ENCODE assay signal across 10 cellular contexts in genomic region chr1:48182441-48182840, GRCh38. TPM values are rescaled to one million over a fixed set of nuclear protein-coding genes. Genes with fewer than 3 reads are reported as not detected.
DNase-seq lines count a peak whose midpoint lies in the region; ATAC-seq and TF ChIP-seq lines count a peak whose summit lies in the region.
"Had no signal": no experiment of that assay in that cellular context is flagged by ENCODE, and none has a peak within 500 bp of the region (broad histone marks: within the 10 kb centered on the region; RNA-seq: fewer than 3 reads in every experiment).

No MANE protein-coding gene starts in this region.

- no peak overlapping the region for H3K4me3 ChIP-seq in sigmoid colon
- H3K4me3 ChIP-seq: skin epidermis had no signal

- TF ChIP-seq POLR2A in sigmoid colon (IDR thresholded peaks at IDR 0.05) = no peak

- H3K9me3 ChIP-seq in sigmoid colon = no peaks in the 10 kb centered on the region

- 57 to 76% methylated on average over 2 of the region's 2 CpGs for WGBS in sigmoid colon, 2 donors

- no peak overlapping the region for H3K27ac ChIP-seq in sigmoid colon

- intact Hi-C loops in sigmoid colon (cut with DNase I) = no loop called here

- no peaks in the 10 kb centered on the region for H3K27me3 ChIP-seq in sigmoid colon

- no peaks in the 10 kb centered on the region for H3K36me3 ChIP-seq in sigmoid colon

- no peak for TF ChIP-seq CTCF in sigmoid colon (IDR thresholded peaks at IDR 0.05)

- no peak for TF ChIP-seq EP300 in sigmoid colon (IDR thresholded peaks at IDR 0.05)

- no peaks in the 10 kb centered on the region for H3K4me1 ChIP-seq in sigmoid colon

- peak; percentile 28 for DNase-seq in Caki2 (ENCODE audit: low read depth)
- peak; percentile 11 for DNase-seq in NAMALWA (ENCODE audit: low spot score)
- peak; percentile 76 for DNase-seq in SK-N-DZ (ENCODE audit: low spot score)
- DNase-seq in sigmoid colon = no peak
- DNase-seq in HT-29 (ENCODE audit: low spot score) = no peak
- DNase-seq in SHP77 (lab: John Stamatoyannopoulos, UW) = no peak
- DNase-seq: stimulated activated naive CD4-positive, alpha-beta T cell treated with Interleukin-2 at 50 U/mL for 16 hours had no signal

- ATAC-seq in GM21576 (IDR thresholded peaks at IDR 0.05; ENCODE audit: unreplicated experiment) = peak; percentile 53
- ATAC-seq in HG03045 (IDR thresholded peaks at IDR 0.05; ENCODE audit: unreplicated experiment) = no peak

- in situ Hi-C loops in Caki2 (cut with HindIII; ENCODE audit: low pct_unique_long_range_greater_than_20kb, low sequenced_read_pairs) = no loop called here

RNA-seq across cellular contexts. Expression of gene SLC5A9, which starts 40.1 kb away (rescaled TPM):
- total RNA-seq in Caki2 (2014; rRNA removed; shearing (Covaris generic); ENCODE audit: low replicate concordance) = 1.2 TPM in 1 of 2 replicates, not detected in the other
- 0.03 and 0.21 TPM in 2 replicates for polyA plus RNA-seq in SK-N-DZ (2014; cell fraction: cytosol; rRNA removed)
- 0.67 and 0.94 TPM in 2 replicates for polyA plus RNA-seq in SK-N-DZ (2014; cell fraction: nucleus; rRNA removed)
- not detected for total RNA-seq in sigmoid colon
- polyA plus RNA-seq in sigmoid colon = 1 to 10 TPM in 1 of 3 donors, under 1 TPM in 1, not detected in 1; 0.69 to 1.5 TPM
- 0.91 and 2.3 TPM in 2 replicates for total RNA-seq in HT-29 (2014; rRNA removed; shearing (Covaris generic))

Comparison
In these comparisons a context has a peak if more than half of its experiments do, and no peak if none do; other contexts are left out.
1. DNase-seq: peak in Caki2 (single experiment), NAMALWA (single experiment) and SK-N-DZ (single experiment); none in sigmoid colon (single experiment), HT-29 (single experiment) and SHP77 (0 of 2).